In genomic region chr9:115014438-115014837, GRCh38 we compare ENCODE assay signal across 9 cellular contexts.
A peak's percentile ranks its signal among the peaks of the same experiment; 100 is the strongest.
DNase-seq lines count a peak whose midpoint lies in the region; ATAC-seq, FAIRE-seq and TF ChIP-seq lines count a peak whose summit lies in the region.
"Had no signal": no experiment of that assay in that cellular context is flagged by ENCODE, and none has a peak within 500 bp of the region (broad histone marks: within the 10 kb centered on the region; RNA-seq: fewer than 3 reads in every experiment).

No MANE protein-coding gene starts in this region.

- H3K36me3 ChIP-seq in endothelial cell of umbilical vein (ENCODE audit: control insufficient read depth in 2 of 2, extremely low read depth in 1 of 2, insufficient read depth in 2 of 2, low read length in 2 of 2): no peaks in the 10 kb centered on the region
- H3K36me3 ChIP-seq: HAP-1 had no signal

- intact Hi-C loops in activated CD8-positive, alpha-beta T cell treated with anti-CD3 and anti-CD28 coated beads for 36 hours (cut with micrococcal nuclease): loop anchor here (1.0 to 5.0 kb wide), 4 partner anchors 87 to 333 kb away; no protein-coding TSS in a partner anchor
- intact Hi-C loops in endothelial cell of umbilical vein (cut with micrococcal nuclease): loop anchor here (1.0 to 10.0 kb wide), 7 partner anchors 103 to 609 kb away; partner anchors contain the start of gene TEX48

- H3K9me3 Mint-ChIP-seq in activated CD8-positive, alpha-beta T cell treated with anti-CD3 and anti-CD28 coated beads, Interleukin-2, amount 10 ng/mL, durations not matched to agents 7 days and 5 days (ENCODE audit: insufficient read depth): no peaks in the 10 kb centered on the region
- H3K9me3 Mint-ChIP-seq in activated CD8-positive, alpha-beta T cell treated with anti-CD3 and anti-CD28 coated beads for 36 hours: no peaks in the 10 kb centered on the region
- H3K9me3 Mint-ChIP-seq in stimulated activated naive CD8-positive, alpha-beta T cell treated with anti-CD3 and anti-CD28 coated beads, Interleukin-15, Interleukin-2, amounts not matched to agents 100 ng/mL and 50 ng/mL, for 24 hours: no peaks in the 10 kb centered on the region

- H2AFZ ChIP-seq in endothelial cell of umbilical vein (ENCODE audit: low read depth, low read length): no peak overlapping the region

- no peak overlapping the region for H3K4me2 ChIP-seq in endothelial cell of umbilical vein (ENCODE audit: insufficient read depth, low read length)

- no peak overlapping the region for H3K9ac ChIP-seq in endothelial cell of umbilical vein (replicated peaks; ENCODE audit: extremely low read depth, insufficient read depth, low read length)

- H3K9me3 ChIP-seq in endothelial cell of umbilical vein (replicated peaks; ENCODE audit: control insufficient read depth, insufficient read depth, low read length): no peaks in the 10 kb centered on the region
- H3K9me3 ChIP-seq: HAP-1 had no signal

- BruUV-seq in endothelial cell of umbilical vein (replicated peaks; lab: Mats Ljungman, UMichigan): no TSS peak

- peaks cover 2% of the 10 kb centered on the region for H3K36me3 Mint-ChIP-seq in activated CD8-positive, alpha-beta T cell treated with anti-CD3 and anti-CD28 coated beads, Interleukin-2, amount 10 ng/mL, durations not matched to agents 7 days and 5 days (ENCODE audit: low read depth)
- H3K36me3 Mint-ChIP-seq in activated CD8-positive, alpha-beta T cell treated with anti-CD3 and anti-CD28 coated beads for 36 hours (ENCODE audit: low read depth): no peaks in the 10 kb centered on the region
- H3K36me3 Mint-ChIP-seq in stimulated activated naive CD8-positive, alpha-beta T cell treated with anti-CD3 and anti-CD28 coated beads, Interleukin-15, Interleukin-2, amounts not matched to agents 100 ng/mL and 50 ng/mL, for 24 hours (ENCODE audit: low read depth): no peaks in the 10 kb centered on the region

- no peak overlapping the region for H3K27ac ChIP-seq in endothelial cell of umbilical vein (ENCODE audit: insufficient read depth, low read depth, low read length)

- POLR2A ChIA-PET in activated CD8-positive, alpha-beta T cell treated with anti-CD3 and anti-CD28 coated beads, Interleukin-2, amount 10 ng/mL, durations not matched to agents 7 days and 5 days (lab: Charles Lee): interaction anchor here (0.8 to 1.3 kb wide), 2 partner anchors 84 to 333 kb away, joined by 3 to 4 read pairs; partner anchors contain the start of gene TNFSF8
- POLR2A ChIA-PET in activated CD8-positive, alpha-beta T cell treated with anti-CD3 and anti-CD28 coated beads for 36 hours (lab: Charles Lee): interaction anchor here (1.0 to 1.1 kb wide), 4 partner anchors 15 to 275 kb away, joined by 3 read pairs; partner anchors contain the start of gene TNFSF8
- POLR2A ChIA-PET in endothelial cell of umbilical vein (lab: Charles Lee): no interaction called here

- no peaks in the 10 kb centered on the region for H3K79me2 ChIP-seq in endothelial cell of umbilical vein (ENCODE audit: control insufficient read depth, insufficient read depth, low read length)

- no peak for DNase-seq in activated CD8-positive, alpha-beta T cell treated with anti-CD3 and anti-CD28 coated beads, Interleukin-2, amount 10 ng/mL, durations not matched to agents 7 days and 5 days
- DNase-seq in activated CD8-positive, alpha-beta T cell treated with anti-CD3 and anti-CD28 coated beads for 36 hours: no peak
- no peak for DNase-seq in stimulated activated naive CD8-positive, alpha-beta T cell treated with anti-CD3 and anti-CD28 coated beads, Interleukin-15, Interleukin-2, amounts not matched to agents 100 U/mL and 50 U/mL, for 24 hours
- no peak for DNase-seq in endothelial cell of umbilical vein (ENCODE audit: low read depth, low spot score)
- no peak for DNase-seq in OCI-M2 (lab: John Stamatoyannopoulos, UW; ENCODE audit: unreplicated experiment)
- no peak for DNase-seq in NCI-H748 (lab: John Stamatoyannopoulos, UW; ENCODE audit: unreplicated experiment)

- peak overlapping the region; percentile 70 for H3K27ac Mint-ChIP-seq in activated CD8-positive, alpha-beta T cell treated with anti-CD3 and anti-CD28 coated beads, Interleukin-2, amount 10 ng/mL, durations not matched to agents 7 days and 5 days
- H3K27ac Mint-ChIP-seq in activated CD8-positive, alpha-beta T cell treated with anti-CD3 and anti-CD28 coated beads for 36 hours: no peak overlapping the region
- H3K27ac Mint-ChIP-seq in stimulated activated naive CD8-positive, alpha-beta T cell treated with anti-CD3 and anti-CD28 coated beads, Interleukin-15, Interleukin-2, amounts not matched to agents 100 ng/mL and 50 ng/mL, for 24 hours: peak overlapping the region; percentile 67

- no peak for TF ChIP-seq POLR2A in endothelial cell of umbilical vein (IDR thresholded peaks at IDR 0.05; ENCODE audit: low read depth, low read length)

- H3K4me3 Mint-ChIP-seq in activated CD8-positive, alpha-beta T cell treated with anti-CD3 and anti-CD28 coated beads, Interleukin-2, amount 10 ng/mL, durations not matched to agents 7 days and 5 days: no peak overlapping the region
- no peak overlapping the region for H3K4me3 Mint-ChIP-seq in activated CD8-positive, alpha-beta T cell treated with anti-CD3 and anti-CD28 coated beads for 36 hours
- H3K4me3 Mint-ChIP-seq in stimulated activated naive CD8-positive, alpha-beta T cell treated with anti-CD3 and anti-CD28 coated beads, Interleukin-15, Interleukin-2, amounts not matched to agents 100 ng/mL and 50 ng/mL, for 24 hours: no peak overlapping the region

- H4K20me1 ChIP-seq in endothelial cell of umbilical vein (replicated peaks; ENCODE audit: control insufficient read depth, extremely low read depth, insufficient read depth, low read length): no peaks in the 10 kb centered on the region

- ATAC-seq in activated CD8-positive, alpha-beta T cell treated with anti-CD3 and anti-CD28 coated beads, Interleukin-2, amount 10 ng/mL, durations not matched to agents 7 days and 5 days: no peak
- no peak for ATAC-seq in activated CD8-positive, alpha-beta T cell treated with anti-CD3 and anti-CD28 coated beads for 36 hours
- ATAC-seq in stimulated activated naive CD8-positive, alpha-beta T cell treated with anti-CD3 and anti-CD28 coated beads, Interleukin-15, Interleukin-2, amounts not matched to agents 100 U/mL and 50 U/mL, for 24 hours: no peak

- peak; percentile 8 for FAIRE-seq in endothelial cell of umbilical vein (lab: Jason Lieb, UNC)

- no peaks in the 10 kb centered on the region for H3K27me3 Mint-ChIP-seq in activated CD8-positive, alpha-beta T cell treated with anti-CD3 and anti-CD28 coated beads, Interleukin-2, amount 10 ng/mL, durations not matched to agents 7 days and 5 days (ENCODE audit: low read depth)
- no peaks in the 10 kb centered on the region for H3K27me3 Mint-ChIP-seq in activated CD8-positive, alpha-beta T cell treated with anti-CD3 and anti-CD28 coated beads for 36 hours
- H3K27me3 Mint-ChIP-seq in stimulated activated naive CD8-positive, alpha-beta T cell treated with anti-CD3 and anti-CD28 coated beads, Interleukin-15, Interleukin-2, amounts not matched to agents 100 ng/mL and 50 ng/mL, for 24 hours: peaks cover 16% of the 10 kb centered on the region

- peaks cover 3 to 5% of the 10 kb centered on the region in 2 experiments for H3K27me3 ChIP-seq in endothelial cell of umbilical vein (ENCODE audit: control insufficient read depth in 2 of 2, insufficient read depth in 2 of 2, low read length in 2 of 2)

- no peaks in the 10 kb centered on the region for H3K9me1 ChIP-seq in endothelial cell of umbilical vein (replicated peaks; ENCODE audit: control insufficient read depth, extremely low read depth, insufficient read depth, low read length)

- no peak overlapping the region for H3K4me3 ChIP-seq in endothelial cell of umbilical vein (replicated peaks in 1 of 3; ENCODE audit: insufficient read depth in 1 of 3, low read depth in 1 of 3, low read length in 3 of 3)
- H3K4me3 ChIP-seq: GM12878, HAP-1 had no signal

- no peak for TF ChIP-seq CTCF in activated CD8-positive, alpha-beta T cell treated with anti-CD3 and anti-CD28 coated beads for 36 hours (IDR thresholded peaks at IDR 0.05)
- no peak for TF ChIP-seq CTCF in endothelial cell of umbilical vein (IDR thresholded peaks at IDR 0.05; ENCODE audit: extremely low read depth in 1 of 2, insufficient read depth in 1 of 2, low read depth in 1 of 2, low read length in 2 of 2)

- dilution Hi-C loops in endothelial cell of umbilical vein (cut with MboI; ENCODE audit: extremely low pct_ligation_motif_present, low sequenced_read_pairs): no loop called here

- no peaks in the 10 kb centered on the region for H3K4me1 ChIP-seq in endothelial cell of umbilical vein (ENCODE audit: control insufficient read depth, extremely low read depth, insufficient read depth, low read length)
- H3K4me1 ChIP-seq: HAP-1 had no signal

- peaks cover 43% of the 10 kb centered on the region for H3K4me1 Mint-ChIP-seq in activated CD8-positive, alpha-beta T cell treated with anti-CD3 and anti-CD28 coated beads, Interleukin-2, amount 10 ng/mL, durations not matched to agents 7 days and 5 days (ENCODE audit: low read depth)
- H3K4me1 Mint-ChIP-seq in activated CD8-positive, alpha-beta T cell treated with anti-CD3 and anti-CD28 coated beads for 36 hours (ENCODE audit: low read depth): peaks cover 40% of the 10 kb centered on the region
- peaks cover 37% of the 10 kb centered on the region for H3K4me1 Mint-ChIP-seq in stimulated activated naive CD8-positive, alpha-beta T cell treated with anti-CD3 and anti-CD28 coated beads, Interleukin-15, Interleukin-2, amounts not matched to agents 100 ng/mL and 50 ng/mL, for 24 hours (ENCODE audit: low read depth)

- CTCF ChIA-PET in activated CD8-positive, alpha-beta T cell treated with anti-CD3 and anti-CD28 coated beads, Interleukin-2, amount 10 ng/mL, durations not matched to agents 7 days and 5 days (lab: Charles Lee): interaction anchor here (0.6 to 9.8 kb wide), 44 partner anchors 9 to 609 kb away, joined by 3 to 145 read pairs (median 6); partner anchors contain the start of genes TEX48 and TNFSF8
- CTCF ChIA-PET in activated CD8-positive, alpha-beta T cell treated with anti-CD3 and anti-CD28 coated beads for 36 hours (lab: Charles Lee): interaction anchor here (0.6 to 8.5 kb wide), 51 partner anchors 9 to 608 kb away, joined by 3 to 117 read pairs (median 4); partner anchors contain the start of genes TEX48 and TNFSF8
- CTCF ChIA-PET in endothelial cell of umbilical vein (lab: Charles Lee): interaction anchor here (0.6 to 6.9 kb wide), 35 partner anchors 9 to 611 kb away, joined by 3 to 144 read pairs (median 4); partner anchors contain the start of genes TEX48 and TEX53

TF ChIP-seq in endothelial cell of umbilical vein, 7 proteins besides CTCF, POLR2A, EP300 and RAD21:
- TF ChIP-seq POLR2AphosphoS5 (IDR thresholded peaks at IDR 0.05; ENCODE audit: insufficient read depth, low read depth, low read length) (no peak), GATA2 (IDR thresholded peaks at IDR 0.05; ENCODE audit: insufficient read depth, insufficient read length, low read depth, low read length) (no peak)
